22 cellular contexts compared by ENCODE assay signal in genomic region chr6:69935079-69935478, GRCh38.
"Had no signal": no experiment of that assay in that cellular context is flagged by ENCODE, and none has a peak within 500 bp of the region (broad histone marks: within the 10 kb centered on the region; RNA-seq: fewer than 3 reads in every experiment).

No MANE protein-coding gene starts in this region.

- H3K9me3 Mint-ChIP-seq: immature natural killer cell; stimulated activated effector memory CD8-positive, alpha-beta T cell treated with anti-CD3 and anti-CD28 coated beads, Interleukin-12 subunit alpha, Interleukin-12 subunit beta, amount 100 ng/mL, for 72 hours had no signal

- H3K4me3 Mint-ChIP-seq: immature natural killer cell; natural killer cell; stimulated activated effector memory CD8-positive, alpha-beta T cell treated with anti-CD3 and anti-CD28 coated beads, Interleukin-12 subunit alpha, Interleukin-12 subunit beta, amount 100 ng/mL, for 72 hours had no signal

- H3K4me1 Mint-ChIP-seq: immature natural killer cell, natural killer cell had no signal

- H3K36me3 Mint-ChIP-seq: immature natural killer cell; natural killer cell; stimulated activated effector memory CD8-positive, alpha-beta T cell treated with anti-CD3 and anti-CD28 coated beads, Interleukin-12 subunit alpha, Interleukin-12 subunit beta, amount 100 ng/mL, for 72 hours had no signal

- H3K27ac Mint-ChIP-seq: immature natural killer cell; natural killer cell; stimulated activated effector memory CD8-positive, alpha-beta T cell treated with anti-CD3 and anti-CD28 coated beads, Interleukin-12 subunit alpha, Interleukin-12 subunit beta, amount 100 ng/mL, for 72 hours had no signal

- DNase-seq: dermis blood vessel endothelial cell; effector memory CD4-positive, alpha-beta T cell; foreskin melanocyte; glutamatergic neuron; hypothalamus; immature natural killer cell; left ventricle myocardium superior; lower lobe of right lung; natural killer cell; occipital lobe; ovary; posterior cingulate gyrus; psoas muscle; right cardiac atrium; sigmoid colon; stimulated activated CD4-positive, alpha-beta T cell treated with anti-CD3 and anti-CD28 coated beads, Interleukin-1b, Interleukin-23, amount 100 ng/mL, for 48 hours; stimulated activated CD4-positive, alpha-beta T cell treated with anti-CD3 and anti-CD28 coated beads, Interleukin-4, amount 100 ng/mL, for 24 hours; stimulated activated naive CD4-positive, alpha-beta T cell treated with Interleukin-2 at 50 U/mL for 16 hours; stomach; thyroid gland; trophoblast cell had no signal

- ATAC-seq: left ventricle myocardium superior; lower lobe of right lung; natural killer cell; psoas muscle; right cardiac atrium; stimulated activated effector memory CD8-positive, alpha-beta T cell treated with anti-CD3 and anti-CD28 coated beads, Interleukin-12 subunit alpha, Interleukin-12 subunit beta, amount 100 ng/mL, for 72 hours had no signal
